ENCODE assay signal across 29 cellular contexts in the genomic region with DNA sequence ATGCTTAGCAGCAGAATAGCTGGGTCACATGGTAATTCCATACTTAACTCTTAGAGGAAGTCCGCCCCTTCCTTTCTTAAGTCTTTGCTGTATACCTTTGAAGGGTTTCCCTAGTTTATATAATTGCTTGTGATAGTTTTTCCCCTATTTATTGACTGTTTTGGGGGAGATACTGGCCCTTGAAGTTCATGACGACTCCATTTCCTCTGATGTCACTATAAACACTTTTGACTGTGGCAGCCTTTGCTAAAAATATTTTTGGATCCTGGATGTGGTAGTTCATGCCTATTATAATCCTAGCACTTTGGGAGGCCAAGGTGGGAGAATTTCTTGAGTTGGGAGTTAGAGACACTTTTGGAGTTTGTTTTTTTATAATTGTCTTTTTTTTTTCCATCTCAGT. TPM values are rescaled to one million over a fixed set of nuclear protein-coding genes. Genes with fewer than 3 reads are reported as not detected.
A peak's percentile ranks its signal among the peaks of the same experiment; 100 is the strongest.
DNase-seq lines count a peak whose midpoint lies in the region; ATAC-seq and TF ChIP-seq lines count a peak whose summit lies in the region.
"Had no signal": no experiment of that assay in that cellular context is flagged by ENCODE, and none has a peak within 500 bp of the region (broad histone marks: within the 10 kb centered on the region; RNA-seq: fewer than 3 reads in every experiment).

No MANE protein-coding gene starts in this region.

- no peak for TF ChIP-seq CTCF in CD4-positive, alpha-beta T cell (IDR thresholded peaks at IDR 0.05)
- no peak for TF ChIP-seq CTCF in CD8-positive, alpha-beta T cell (IDR thresholded peaks at IDR 0.05)

- no peaks in the 10 kb centered on the region for H3K27me3 Mint-ChIP-seq in CD4-positive, alpha-beta T cell
- no peaks in the 10 kb centered on the region for H3K27me3 Mint-ChIP-seq in CD8-positive, alpha-beta T cell (ENCODE audit: low read depth)
- no peaks in the 10 kb centered on the region for H3K27me3 Mint-ChIP-seq in activated naive CD8-positive, alpha-beta T cell treated with anti-CD3 and anti-CD28 coated beads, Interleukin-2, amount 50 U/mL, for 24 hours
- H3K27me3 Mint-ChIP-seq: T-helper 17 cell had no signal

- intact Hi-C loops in CD4-positive, alpha-beta T cell (cut with DNase I, micrococcal nuclease): no loop called here
- intact Hi-C loops in CD8-positive, alpha-beta T cell (cut with DNase I, micrococcal nuclease): no loop called here

- DNase-seq in CD4-positive, alpha-beta T cell: no peak
- DNase-seq in CD8-positive, alpha-beta T cell: no peak
- DNase-seq in activated naive CD8-positive, alpha-beta T cell treated with anti-CD3 and anti-CD28 coated beads, Interleukin-2, amount 50 U/mL, for 24 hours: no peak
- DNase-seq in myocyte (ENCODE audit: low read depth): peak; percentile 24
- no peak for DNase-seq in effector CD4-positive, alpha-beta T cell
- no peak for DNase-seq in substantia nigra (lab: John Stamatoyannopoulos, UW)
- DNase-seq: activated CD4-positive, alpha-beta T cell treated with anti-CD3 and anti-CD28 coated beads, Interleukin-2, amount 50 U/mL, for 1 hour; activated CD8-positive, alpha-beta memory T cell treated with anti-CD3 and anti-CD28 coated beads, Interleukin-2, amount 50 U/mL, for 4 hours; activated gamma-delta T cell treated with Interleukin-2 at 50 U/mL for 16 hours; amygdala; central memory CD4-positive, alpha-beta T cell; DMS53; GF-D8; GM23248; HFFc6; IMR-90; NCI-H1092 treated with DMSO at 0.1 percent for 48 hours; NCI-H2029 treated with DMSO at 0.1 percent for 48 hours; NCI-H2227 treated with DMSO at 0.1 percent for 48 hours; NCI-H748 treated with DMSO at 0.1 percent for 48 hours; retina; RPMI8226; spleen; stimulated activated CD4-positive, alpha-beta T cell treated with anti-CD3 and anti-CD28 coated beads, Interleukin-4, amount 100 ng/mL, for 1 hour; stimulated activated naive CD4-positive, alpha-beta T cell; T-helper 17 cell had no signal

- no peaks in the 10 kb centered on the region for H3K27me3 ChIP-seq in CD4-positive, alpha-beta T cell (ENCODE audit: control insufficient read depth, insufficient read depth, low read length)
- no peaks in the 10 kb centered on the region for H3K27me3 ChIP-seq in CD8-positive, alpha-beta T cell (ENCODE audit: insufficient read depth, low read length)
- H3K27me3 ChIP-seq: spleen had no signal

- ATAC-seq in CD4-positive, alpha-beta T cell (ENCODE audit: poor library complexity): peak; percentile 26
- ATAC-seq in CD8-positive, alpha-beta T cell: peak; percentile 31
- no peak for ATAC-seq in activated naive CD8-positive, alpha-beta T cell treated with anti-CD3 and anti-CD28 coated beads, Interleukin-2, amount 50 U/mL, for 24 hours
- no peak for ATAC-seq in GM19035 (IDR thresholded peaks at IDR 0.05; ENCODE audit: unreplicated experiment)
- ATAC-seq: T-helper 17 cell had no signal

- no peaks in the 10 kb centered on the region for H3K4me1 ChIP-seq in CD8-positive, alpha-beta T cell (ENCODE audit: insufficient read depth, low read length)

- H3K4me1 Mint-ChIP-seq in CD4-positive, alpha-beta T cell (ENCODE audit: low read depth): peaks cover 38% of the 10 kb centered on the region
- peaks cover 40% of the 10 kb centered on the region for H3K4me1 Mint-ChIP-seq in CD8-positive, alpha-beta T cell (ENCODE audit: low read depth)
- peaks cover 17% of the 10 kb centered on the region for H3K4me1 Mint-ChIP-seq in activated naive CD8-positive, alpha-beta T cell treated with anti-CD3 and anti-CD28 coated beads, Interleukin-2, amount 50 U/mL, for 24 hours

- H3K9me3 ChIP-seq in CD4-positive, alpha-beta T cell (ENCODE audit: control insufficient read depth, low read length): no peaks in the 10 kb centered on the region
- no peaks in the 10 kb centered on the region for H3K9me3 ChIP-seq in CD8-positive, alpha-beta T cell (ENCODE audit: low read length)
- H3K9me3 ChIP-seq: spleen had no signal

- POLR2A ChIA-PET in CD4-positive, alpha-beta T cell (lab: Charles Lee): no interaction called here
- POLR2A ChIA-PET in CD8-positive, alpha-beta T cell (lab: Charles Lee): no interaction called here

- no peaks in the 10 kb centered on the region for H3K36me3 ChIP-seq in CD8-positive, alpha-beta T cell (ENCODE audit: insufficient read depth, low read length)

- no peak overlapping the region for H3K4me3 ChIP-seq in CD8-positive, alpha-beta T cell (ENCODE audit: low read depth, low read length)
- H3K4me3 ChIP-seq: GM23248, SK-N-MC, spleen had no signal

- H3K27ac Mint-ChIP-seq in CD4-positive, alpha-beta T cell: peak overlapping the region; percentile 65
- H3K27ac Mint-ChIP-seq in CD8-positive, alpha-beta T cell: peak overlapping the region; percentile 60
- peak overlapping the region; percentile 24 for H3K27ac Mint-ChIP-seq in activated naive CD8-positive, alpha-beta T cell treated with anti-CD3 and anti-CD28 coated beads, Interleukin-2, amount 50 U/mL, for 24 hours
- H3K27ac Mint-ChIP-seq: HFFc6, T-helper 17 cell had no signal

- H3K36me3 Mint-ChIP-seq in CD4-positive, alpha-beta T cell (ENCODE audit: low read depth): peaks cover 39% of the 10 kb centered on the region
- peaks cover 44% of the 10 kb centered on the region for H3K36me3 Mint-ChIP-seq in CD8-positive, alpha-beta T cell
- H3K36me3 Mint-ChIP-seq in activated naive CD8-positive, alpha-beta T cell treated with anti-CD3 and anti-CD28 coated beads, Interleukin-2, amount 50 U/mL, for 24 hours (ENCODE audit: low read depth): peaks cover 22% of the 10 kb centered on the region

- no peak overlapping the region for H3K27ac ChIP-seq in CD4-positive, alpha-beta T cell (ENCODE audit: low read depth, low read length)
- H3K27ac ChIP-seq in CD8-positive, alpha-beta T cell (ENCODE audit: low read depth, low read length): no peak overlapping the region
- no peak overlapping the region for H3K27ac ChIP-seq in substantia nigra (ENCODE audit: low read depth, low read length, poor library complexity, severe bottlenecking)
- H3K27ac ChIP-seq: GM23248, SK-N-MC, VCaP had no signal

- CTCF ChIA-PET in CD4-positive, alpha-beta T cell (lab: Charles Lee): no interaction called here
- CTCF ChIA-PET in CD8-positive, alpha-beta T cell (lab: Charles Lee): no interaction called here

- H3K4me3 Mint-ChIP-seq in CD4-positive, alpha-beta T cell: no peak overlapping the region
- H3K4me3 Mint-ChIP-seq in CD8-positive, alpha-beta T cell: no peak overlapping the region
- no peak overlapping the region for H3K4me3 Mint-ChIP-seq in activated naive CD8-positive, alpha-beta T cell treated with anti-CD3 and anti-CD28 coated beads, Interleukin-2, amount 50 U/mL, for 24 hours
- H3K4me3 Mint-ChIP-seq: HFFc6, T-helper 17 cell had no signal

- H3K9me3 Mint-ChIP-seq in CD4-positive, alpha-beta T cell: no peaks in the 10 kb centered on the region
- no peaks in the 10 kb centered on the region for H3K9me3 Mint-ChIP-seq in CD8-positive, alpha-beta T cell
- H3K9me3 Mint-ChIP-seq in activated naive CD8-positive, alpha-beta T cell treated with anti-CD3 and anti-CD28 coated beads, Interleukin-2, amount 50 U/mL, for 24 hours: no peaks in the 10 kb centered on the region
- H3K9me3 Mint-ChIP-seq: HFFc6 had no signal

RNA-seq across cellular contexts. Expression of gene NSD1, which starts 38.4 kb away (rescaled TPM):
- 10 to 100 TPM; 87.6 to 93.3 TPM for total RNA-seq in CD4-positive, alpha-beta T cell
- total RNA-seq in CD8-positive, alpha-beta T cell: 10 to 100 TPM; 71.8 to 75.2 TPM
- total RNA-seq in myocyte: 37.0 and 39.6 TPM in 2 replicates
- 15.1 TPM for polyA plus RNA-seq in myocyte (2012)

Comparison
In these comparisons a context has a peak if more than half of its experiments do, and no peak if none do; other contexts are left out.
1. ATAC-seq: peak in CD4-positive, alpha-beta T cell (single experiment) and CD8-positive, alpha-beta T cell (single experiment); none in activated naive CD8-positive, alpha-beta T cell treated with anti-CD3 and anti-CD28 coated beads, Interleukin-2, amount 50 U/mL, for 24 hours (single experiment) and GM19035 (single experiment).
2. Peak in every context shown above with its lines, with median percentiles within 50 percentile points of each other: H3K27ac Mint-ChIP-seq.